Comparison of ENCODE assay signal across 1 cellular context in genomic region chr6:52642381-52642780, GRCh38.
TF ChIP-seq lines count a peak whose summit lies in the region.

No MANE protein-coding gene starts in this region.

TF ChIP-seq in K562, 482 proteins besides CTCF, POLR2A, EP300 and RAD21:
- TF ChIP-seq ARID4B (CRISPR knock-in tag; IDR thresholded peaks at IDR 0.05), result no peak
- no peak for TF ChIP-seq MECOM (CRISPR knock-in tag; IDR thresholded peaks at IDR 0.05)
- no peak for TF ChIP-seq ATF7 (IDR thresholded peaks at IDR 0.05)
- no peak for TF ChIP-seq POLR3G (IDR thresholded peaks at IDR 0.05; ENCODE audit: extremely low read depth, insufficient read length, insufficient replicate concordance)
